ENCODE assay signal across 1 cellular context in the genomic region with DNA sequence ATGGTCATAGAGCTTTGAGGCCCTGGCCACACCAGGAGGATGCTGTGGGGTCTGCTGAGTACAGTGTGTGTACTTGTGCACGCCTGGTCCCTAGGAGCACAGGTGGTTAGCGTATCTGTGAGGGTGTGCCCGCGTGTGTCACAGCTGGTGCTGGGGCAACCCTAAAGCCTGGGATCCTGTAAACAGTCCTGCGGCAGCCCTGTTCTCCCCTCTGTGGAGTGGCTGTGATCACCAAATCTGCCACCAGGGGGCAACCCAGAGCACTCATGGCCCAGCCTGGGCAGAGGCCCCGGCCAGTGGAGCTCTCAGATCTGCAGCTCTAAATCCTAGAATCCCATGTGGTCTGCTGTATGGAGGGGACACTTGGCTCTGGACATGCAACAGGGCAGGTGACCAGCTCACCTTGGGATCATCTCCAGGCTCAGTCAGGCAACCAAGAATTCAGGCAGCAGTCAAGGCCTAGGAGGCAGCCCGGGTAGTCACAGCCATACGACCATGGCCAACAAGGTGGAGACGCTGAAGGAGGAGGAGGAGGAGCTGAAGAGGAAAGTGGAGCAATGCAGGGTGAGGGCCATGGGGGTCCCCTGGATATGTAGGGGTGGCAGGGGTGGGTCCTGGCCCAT.
TF ChIP-seq lines count a peak whose summit lies in the region.

No MANE protein-coding gene starts in this region.

TF ChIP-seq in GM23338, 12 proteins besides CTCF, POLR2A, EP300 and RAD21 (continued from another document):
- TF ChIP-seq, protein P1, sequence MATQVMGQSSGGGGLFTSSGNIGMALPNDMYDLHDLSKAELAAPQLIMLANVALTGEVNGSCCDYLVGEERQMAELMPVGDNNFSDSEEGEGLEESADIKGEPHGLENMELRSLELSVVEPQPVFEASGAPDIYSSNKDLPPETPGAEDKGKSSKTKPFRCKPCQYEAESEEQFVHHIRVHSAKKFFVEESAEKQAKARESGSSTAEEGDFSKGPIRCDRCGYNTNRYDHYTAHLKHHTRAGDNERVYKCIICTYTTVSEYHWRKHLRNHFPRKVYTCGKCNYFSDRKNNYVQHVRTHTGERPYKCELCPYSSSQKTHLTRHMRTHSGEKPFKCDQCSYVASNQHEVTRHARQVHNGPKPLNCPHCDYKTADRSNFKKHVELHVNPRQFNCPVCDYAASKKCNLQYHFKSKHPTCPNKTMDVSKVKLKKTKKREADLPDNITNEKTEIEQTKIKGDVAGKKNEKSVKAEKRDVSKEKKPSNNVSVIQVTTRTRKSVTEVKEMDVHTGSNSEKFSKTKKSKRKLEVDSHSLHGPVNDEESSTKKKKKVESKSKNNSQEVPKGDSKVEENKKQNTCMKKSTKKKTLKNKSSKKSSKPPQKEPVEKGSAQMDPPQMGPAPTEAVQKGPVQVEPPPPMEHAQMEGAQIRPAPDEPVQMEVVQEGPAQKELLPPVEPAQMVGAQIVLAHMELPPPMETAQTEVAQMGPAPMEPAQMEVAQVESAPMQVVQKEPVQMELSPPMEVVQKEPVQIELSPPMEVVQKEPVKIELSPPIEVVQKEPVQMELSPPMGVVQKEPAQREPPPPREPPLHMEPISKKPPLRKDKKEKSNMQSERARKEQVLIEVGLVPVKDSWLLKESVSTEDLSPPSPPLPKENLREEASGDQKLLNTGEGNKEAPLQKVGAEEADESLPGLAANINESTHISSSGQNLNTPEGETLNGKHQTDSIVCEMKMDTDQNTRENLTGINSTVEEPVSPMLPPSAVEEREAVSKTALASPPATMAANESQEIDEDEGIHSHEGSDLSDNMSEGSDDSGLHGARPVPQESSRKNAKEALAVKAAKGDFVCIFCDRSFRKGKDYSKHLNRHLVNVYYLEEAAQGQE (IDR thresholded peaks at IDR 0.05; ENCODE audit: unreplicated experiment) = no peak
- TF ChIP-seq NANOG (IDR thresholded peaks at IDR 0.05; ENCODE audit: borderline replicate concordance) (no peak), POLR2AphosphoS5 (IDR thresholded peaks at IDR 0.05; ENCODE audit: low read depth) (no peak), ZNF114 (CRISPR knock-in tag; IDR thresholded peaks at IDR 0.05) (no peak), ZNF331 (CRISPR knock-in tag; IDR thresholded peaks at IDR 0.05; ENCODE audit: low read depth) (no peak), CREB1 (CRISPR knock-in tag; IDR thresholded peaks at IDR 0.05; ENCODE audit: low read depth) (no peak), STAT1 (IDR thresholded peaks at IDR 0.05; ENCODE audit: unreplicated experiment) (no peak), EZH2phosphoT487 (IDR thresholded peaks at IDR 0.05; ENCODE audit: unreplicated experiment) (no peak)
- TF ChIP-seq, protein P2, sequence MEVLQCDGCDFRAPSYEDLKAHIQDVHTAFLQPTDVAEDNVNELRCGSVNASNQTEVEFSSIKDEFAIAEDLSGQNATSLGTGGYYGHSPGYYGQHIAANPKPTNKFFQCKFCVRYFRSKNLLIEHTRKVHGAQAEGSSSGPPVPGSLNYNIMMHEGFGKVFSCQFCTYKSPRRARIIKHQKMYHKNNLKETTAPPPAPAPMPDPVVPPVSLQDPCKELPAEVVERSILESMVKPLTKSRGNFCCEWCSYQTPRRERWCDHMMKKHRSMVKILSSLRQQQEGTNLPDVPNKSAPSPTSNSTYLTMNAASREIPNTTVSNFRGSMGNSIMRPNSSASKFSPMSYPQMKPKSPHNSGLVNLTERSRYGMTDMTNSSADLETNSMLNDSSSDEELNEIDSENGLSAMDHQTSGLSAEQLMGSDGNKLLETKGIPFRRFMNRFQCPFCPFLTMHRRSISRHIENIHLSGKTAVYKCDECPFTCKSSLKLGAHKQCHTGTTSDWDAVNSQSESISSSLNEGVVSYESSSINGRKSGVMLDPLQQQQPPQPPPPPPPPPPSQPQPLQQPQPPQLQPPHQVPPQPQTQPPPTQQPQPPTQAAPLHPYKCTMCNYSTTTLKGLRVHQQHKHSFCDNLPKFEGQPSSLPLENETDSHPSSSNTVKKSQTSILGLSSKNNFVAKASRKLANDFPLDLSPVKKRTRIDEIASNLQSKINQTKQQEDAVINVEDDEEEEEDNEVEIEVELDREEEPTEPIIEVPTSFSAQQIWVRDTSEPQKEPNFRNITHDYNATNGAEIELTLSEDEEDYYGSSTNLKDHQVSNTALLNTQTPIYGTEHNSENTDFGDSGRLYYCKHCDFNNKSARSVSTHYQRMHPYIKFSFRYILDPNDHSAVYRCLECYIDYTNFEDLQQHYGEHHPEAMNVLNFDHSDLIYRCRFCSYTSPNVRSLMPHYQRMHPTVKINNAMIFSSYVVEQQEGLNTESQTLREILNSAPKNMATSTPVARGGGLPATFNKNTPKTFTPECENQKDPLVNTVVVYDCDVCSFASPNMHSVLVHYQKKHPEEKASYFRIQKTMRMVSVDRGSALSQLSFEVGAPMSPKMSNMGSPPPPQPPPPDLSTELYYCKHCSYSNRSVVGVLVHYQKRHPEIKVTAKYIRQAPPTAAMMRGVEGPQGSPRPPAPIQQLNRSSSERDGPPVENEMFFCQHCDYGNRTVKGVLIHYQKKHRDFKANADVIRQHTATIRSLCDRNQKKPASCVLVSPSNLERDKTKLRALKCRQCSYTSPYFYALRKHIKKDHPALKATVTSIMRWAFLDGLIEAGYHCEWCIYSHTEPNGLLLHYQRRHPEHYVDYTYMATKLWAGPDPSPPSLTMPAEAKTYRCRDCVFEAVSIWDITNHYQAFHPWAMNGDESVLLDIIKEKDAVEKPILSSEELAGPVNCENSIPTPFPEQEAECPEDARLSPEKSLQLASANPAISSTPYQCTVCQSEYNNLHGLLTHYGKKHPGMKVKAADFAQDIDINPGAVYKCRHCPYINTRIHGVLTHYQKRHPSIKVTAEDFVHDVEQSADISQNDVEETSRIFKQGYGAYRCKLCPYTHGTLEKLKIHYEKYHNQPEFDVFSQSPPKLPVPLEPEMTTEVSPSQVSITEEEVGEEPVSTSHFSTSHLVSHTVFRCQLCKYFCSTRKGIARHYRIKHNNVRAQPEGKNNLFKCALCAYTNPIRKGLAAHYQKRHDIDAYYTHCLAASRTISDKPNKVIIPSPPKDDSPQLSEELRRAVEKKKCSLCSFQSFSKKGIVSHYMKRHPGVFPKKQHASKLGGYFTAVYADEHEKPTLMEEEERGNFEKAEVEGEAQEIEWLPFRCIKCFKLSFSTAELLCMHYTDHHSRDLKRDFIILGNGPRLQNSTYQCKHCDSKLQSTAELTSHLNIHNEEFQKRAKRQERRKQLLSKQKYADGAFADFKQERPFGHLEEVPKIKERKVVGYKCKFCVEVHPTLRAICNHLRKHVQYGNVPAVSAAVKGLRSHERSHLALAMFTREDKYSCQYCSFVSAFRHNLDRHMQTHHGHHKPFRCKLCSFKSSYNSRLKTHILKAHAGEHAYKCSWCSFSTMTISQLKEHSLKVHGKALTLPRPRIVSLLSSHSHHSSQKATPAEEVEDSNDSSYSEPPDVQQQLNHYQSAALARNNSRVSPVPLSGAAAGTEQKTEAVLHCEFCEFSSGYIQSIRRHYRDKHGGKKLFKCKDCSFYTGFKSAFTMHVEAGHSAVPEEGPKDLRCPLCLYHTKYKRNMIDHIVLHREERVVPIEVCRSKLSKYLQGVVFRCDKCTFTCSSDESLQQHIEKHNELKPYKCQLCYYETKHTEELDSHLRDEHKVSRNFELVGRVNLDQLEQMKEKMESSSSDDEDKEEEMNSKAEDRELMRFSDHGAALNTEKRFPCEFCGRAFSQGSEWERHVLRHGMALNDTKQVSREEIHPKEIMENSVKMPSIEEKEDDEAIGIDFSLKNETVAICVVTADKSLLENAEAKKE (CRISPR knock-in tag; IDR thresholded peaks at IDR 0.05) = no peak
- TF ChIP-seq, protein P3, sequence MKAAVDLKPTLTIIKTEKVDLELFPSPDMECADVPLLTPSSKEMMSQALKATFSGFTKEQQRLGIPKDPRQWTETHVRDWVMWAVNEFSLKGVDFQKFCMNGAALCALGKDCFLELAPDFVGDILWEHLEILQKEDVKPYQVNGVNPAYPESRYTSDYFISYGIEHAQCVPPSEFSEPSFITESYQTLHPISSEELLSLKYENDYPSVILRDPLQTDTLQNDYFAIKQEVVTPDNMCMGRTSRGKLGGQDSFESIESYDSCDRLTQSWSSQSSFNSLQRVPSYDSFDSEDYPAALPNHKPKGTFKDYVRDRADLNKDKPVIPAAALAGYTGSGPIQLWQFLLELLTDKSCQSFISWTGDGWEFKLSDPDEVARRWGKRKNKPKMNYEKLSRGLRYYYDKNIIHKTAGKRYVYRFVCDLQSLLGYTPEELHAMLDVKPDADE (IDR thresholded peaks at IDR 0.05) = no peak
